Comparison of ENCODE assay signal across 9 cellular contexts in the genomic region with DNA sequence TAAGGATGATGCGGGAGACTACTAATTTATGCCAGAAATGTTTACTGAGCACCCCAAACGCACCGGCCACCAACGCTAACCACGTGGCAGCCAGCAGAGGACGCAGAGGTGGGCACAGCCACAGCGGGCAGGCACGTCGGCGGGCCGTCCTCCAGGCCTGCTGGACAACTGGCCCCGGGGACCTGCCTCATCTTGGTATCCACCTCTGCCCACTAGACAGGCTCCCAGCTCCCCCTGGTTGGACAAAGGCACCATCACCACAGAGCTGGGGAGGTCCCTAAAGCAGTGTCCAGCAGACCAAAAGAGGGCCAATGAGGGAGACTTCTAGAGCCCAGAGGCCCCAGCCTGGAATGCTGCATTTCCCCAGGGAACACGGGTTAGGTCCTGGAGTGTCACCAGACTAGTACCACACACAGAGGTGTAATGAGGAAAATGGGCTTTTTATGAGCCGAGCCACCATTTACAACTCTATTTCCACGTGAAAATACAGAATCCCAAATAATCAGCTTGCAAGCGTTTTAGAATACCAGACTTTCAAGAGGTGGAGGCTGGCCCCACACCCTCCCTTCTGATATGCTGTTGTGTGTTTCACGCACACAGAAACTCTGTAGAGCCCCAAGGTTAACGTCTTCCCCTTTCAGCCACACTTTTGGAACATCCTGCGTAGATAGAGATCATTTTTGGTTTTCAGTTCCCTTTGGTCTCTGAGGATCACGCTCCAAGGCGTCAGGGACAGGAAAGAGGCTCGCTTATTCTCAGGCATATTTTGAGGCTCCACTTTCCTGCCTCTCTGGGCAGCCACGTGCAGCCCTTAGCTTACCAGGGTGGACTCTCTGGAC. TPM values are rescaled to one million over a fixed set of nuclear protein-coding genes. Genes with fewer than 3 reads are reported as not detected.
DNase-seq lines count a peak whose midpoint lies in the region; ATAC-seq, FAIRE-seq and TF ChIP-seq lines count a peak whose summit lies in the region.
"Had no signal": no experiment of that assay in that cellular context is flagged by ENCODE, and none has a peak within 500 bp of the region (broad histone marks: within the 10 kb centered on the region; RNA-seq: fewer than 3 reads in every experiment).

No MANE protein-coding gene starts in this region.

- DNase-seq in GM12865 (ENCODE audit: low read depth) (peak; percentile 93), GM12878 (ENCODE audit: low read depth, low spot score) (peak; percentile 95), superior temporal gyrus (ENCODE audit: extremely low spot score) (no peak), D341Med (ENCODE audit: low spot score) (no peak)

- peak overlapping the region; percentile 97 for H3K9ac ChIP-seq in GM12878 (ENCODE audit: control insufficient read depth, insufficient read depth, low read length)

- peaks cover 86% of the 10 kb centered on the region for H3K4me1 ChIP-seq in GM12878 (ENCODE audit: control insufficient read depth, insufficient read depth, low read length)

- 30% methylated on average over 23 of the region's 23 CpGs for WGBS in GM12878 (ENCODE audit: insufficient coverage, insufficient replicate concordance, low lambda C conversion rate, missing lambda C conversion rate)

- SMC1A ChIA-PET in GM12878 (lab: Charles Lee; ENCODE audit: uncharacterized antibody, unreplicated experiment), result interaction anchor here (0.9 to 2.6 kb wide), 8 partner anchors 17 to 308 kb away, joined by 3 to 9 read pairs (median 4); no protein-coding TSS in a partner anchor

- intact Hi-C loops in GM12878 (cut with micrococcal nuclease; ENCODE audit: unreplicated experiment), result loop anchor here (1.0 kb wide), 1 partner anchor 21 kb away; no protein-coding TSS in a partner anchor

- POLR2A ChIA-PET in GM12878 (lab: Charles Lee), result interaction anchor here (4.8 to 8.5 kb wide), 2 partner anchors 19 to 26 kb away, joined by 32 to 85 read pairs; no protein-coding TSS in a partner anchor

- H2AFZ ChIP-seq in GM12878 (ENCODE audit: control insufficient read depth, low read depth, low read length), result no peak overlapping the region

- no peaks in the 10 kb centered on the region; a peak in 1 of 4 replicates for H3K36me3 ChIP-seq in GM12878 (ENCODE audit: control insufficient read depth in 2 of 2, insufficient read depth in 2 of 2, low read length in 1 of 2)

- BruUV-seq in GM12878 (replicated peaks; lab: Mats Ljungman, UMichigan), result TSS peak; percentile 64

- in situ Hi-C loops in GM12878 (cut with MboI), result no loop called here

- H3K27ac ChIP-seq in GM12878 (ENCODE audit: control insufficient read depth, insufficient read depth), result peak overlapping the region; percentile 100
- H3K27ac ChIP-seq: coronary artery had no signal

- CTCF ChIA-PET in GM12878 (lab: Yijun Ruan, JAX), result interaction anchor here (2.3 to 7.9 kb wide), 5 partner anchors 12 to 279 kb away, joined by 16 to 70 read pairs (median 34); a partner anchor contains a TSS

- TF ChIP-seq POLR2A in GM12878 (IDR thresholded peaks at IDR 0.05; ENCODE audit: low read depth, low read length), result peak; percentile 41

- no peaks in the 10 kb centered on the region for H4K20me1 ChIP-seq in GM12878 (ENCODE audit: control insufficient read depth, insufficient read depth)

- no peak; the same call in 1 of the 2 replicates for TF ChIP-seq RAD21 in GM12878 (IDR thresholded peaks at IDR 0.05; ENCODE audit: insufficient read depth, low read depth, low read length)

- H3K27me3 ChIP-seq in GM12878 (replicated peaks in 1 of 2; ENCODE audit: control insufficient read depth in 2 of 2, insufficient read depth in 2 of 2, low read length in 1 of 2), result no peaks in the 10 kb centered on the region

- peak overlapping the region; percentile 95 for H3K4me2 ChIP-seq in GM12878 (ENCODE audit: control insufficient read depth, insufficient read depth)

- RAD21 ChIA-PET in GM12878 (lab: Charles Lee; ENCODE audit: unreplicated experiment), result interaction anchor here (0.9 to 8.8 kb wide), 7 partner anchors 11 to 278 kb away, joined by 3 to 77 read pairs (median 6); a partner anchor contains a TSS

- H3K9me3 ChIP-seq in GM12878 (replicated peaks; ENCODE audit: control insufficient read depth, insufficient read depth, low read length), result no peaks in the 10 kb centered on the region; the same call in 2 of the 3 replicates

- ATAC-seq in GM21360 (IDR thresholded peaks at IDR 0.05; ENCODE audit: unreplicated experiment) (peak; percentile 46), HG03457 (IDR thresholded peaks at IDR 0.05; ENCODE audit: unreplicated experiment) (peak; percentile 34), GM12878 (peak; percentile 64), GM19324 (IDR thresholded peaks at IDR 0.05; ENCODE audit: low FRiP score, unreplicated experiment) (no peak), HG02840 (IDR thresholded peaks at IDR 0.05; ENCODE audit: low FRiP score, unreplicated experiment) (no peak)

- TF ChIP-seq CTCF in GM12865 (IDR thresholded peaks at IDR 0.05; ENCODE audit: insufficient read depth, low read depth, low read length, missing control alignments) (no peak), GM12878 (IDR thresholded peaks at IDR 0.05 in 2 of 3, conservative IDR thresholded peaks at IDR 0.05 in 1 of 3; ENCODE audit: control insufficient read depth in 2 of 3, extremely low read depth in 1 of 3, insufficient read depth in 1 of 3, low read depth in 3 of 3, low read length in 3 of 3) (no peak)

- peaks cover 25% of the 10 kb centered on the region for H3K79me2 ChIP-seq in GM12878 (ENCODE audit: control insufficient read depth, insufficient read depth, low read length)

- H3K4me3 ChIP-seq in GM12865 (ENCODE audit: low read depth, low read length) (peak overlapping the region; percentile 21), GM12878 (peak overlapping the region; percentile 63)
- H3K4me3 ChIP-seq: coronary artery had no signal

- TF ChIP-seq EP300 in GM12878 (IDR thresholded peaks at IDR 0.05; ENCODE audit: borderline replicate concordance in 1 of 2, control insufficient read depth in 1 of 2, low read depth in 2 of 2, low read length in 2 of 2), result peak; percentile 99 to 100

- FAIRE-seq in GM12878 (lab: Jason Lieb, UNC), result peak; percentile 86

TF ChIP-seq in GM12878, 131 proteins besides CTCF, POLR2A, EP300 and RAD21 (continues in another document):
- TF ChIP-seq IRF4 (IDR thresholded peaks at IDR 0.05; ENCODE audit: low read depth, low read length) (peak; percentile 91), CBX3 (IDR thresholded peaks at IDR 0.05; ENCODE audit: borderline replicate concordance, low read depth) (no peak), SREBF2 (IDR thresholded peaks at IDR 0.05; ENCODE audit: low read length) (no peak), PML (IDR thresholded peaks at IDR 0.05; ENCODE audit: low read length) (peak; percentile 77; the same call in 1 of the 2 replicates), KDM1A (IDR thresholded peaks at IDR 0.05; ENCODE audit: borderline replicate concordance) (no peak), TCF12 (IDR thresholded peaks at IDR 0.05; ENCODE audit: low read depth, low read length) (peak; percentile 77), EZH2 (IDR thresholded peaks at IDR 0.05; ENCODE audit: borderline replicate concordance, control insufficient read depth, low read depth, low read length) (no peak)
- TF ChIP-seq, protein P1, sequence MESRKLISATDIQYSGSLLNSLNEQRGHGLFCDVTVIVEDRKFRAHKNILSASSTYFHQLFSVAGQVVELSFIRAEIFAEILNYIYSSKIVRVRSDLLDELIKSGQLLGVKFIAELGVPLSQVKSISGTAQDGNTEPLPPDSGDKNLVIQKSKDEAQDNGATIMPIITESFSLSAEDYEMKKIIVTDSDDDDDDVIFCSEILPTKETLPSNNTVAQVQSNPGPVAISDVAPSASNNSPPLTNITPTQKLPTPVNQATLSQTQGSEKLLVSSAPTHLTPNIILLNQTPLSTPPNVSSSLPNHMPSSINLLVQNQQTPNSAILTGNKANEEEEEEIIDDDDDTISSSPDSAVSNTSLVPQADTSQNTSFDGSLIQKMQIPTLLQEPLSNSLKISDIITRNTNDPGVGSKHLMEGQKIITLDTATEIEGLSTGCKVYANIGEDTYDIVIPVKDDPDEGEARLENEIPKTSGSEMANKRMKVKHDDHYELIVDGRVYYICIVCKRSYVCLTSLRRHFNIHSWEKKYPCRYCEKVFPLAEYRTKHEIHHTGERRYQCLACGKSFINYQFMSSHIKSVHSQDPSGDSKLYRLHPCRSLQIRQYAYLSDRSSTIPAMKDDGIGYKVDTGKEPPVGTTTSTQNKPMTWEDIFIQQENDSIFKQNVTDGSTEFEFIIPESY (IDR thresholded peaks at IDR 0.05), result 0 out of 2 replicates have a peak, but pooled peaks have one; percentile 10

RNA-seq across cellular contexts. Expression of a gene that starts 23.7 kb away (rescaled TPM):
- 36.6 and 37.1 TPM in 2 replicates for total RNA-seq in GM12878 (2013; cell fraction: nucleolus; rRNA removed)
- total RNA-seq in GM12878 (2014; rRNA removed), result 166 and 179 TPM in 2 replicates
- total RNA-seq in GM12878 (2014; rRNA removed; fragmentation: Illumina TruSeq; extraction: Trizol), result 56.4 and 65.9 TPM in 2 replicates
- 126 and 131 TPM in 2 replicates for total RNA-seq in GM12878 (2021)
- polyA plus RNA-seq in GM12878 (2011; ENCODE audit: low read depth), result 51.7 TPM
- polyA plus RNA-seq in GM12878 (2011; rRNA removed), result 79.3 and 145 TPM in 2 replicates
- 332 and 398 TPM in 2 replicates for polyA plus RNA-seq in GM12878 (2011; cell fraction: cytosol; rRNA removed)
- polyA plus RNA-seq in GM12878 (2011; cell fraction: nucleus; rRNA removed), result 195 and 197 TPM in 2 replicates
- 71.3 and 110 TPM in 2 replicates for polyA plus RNA-seq in GM12878 (2012)
- 30.8 and 38.9 TPM in 2 replicates for polyA plus RNA-seq in GM12878 (2014; fragmentation: Illumina TruSeq; extraction: Trizol)
- polyA plus RNA-seq in GM12878 (2014; fragmentation: Nextera tagmentation; extraction: Ambion mirVana), result 10 to 100 TPM in 1 of 2 experiments, 1 to 10 TPM in 1; 7.9 to 16.9 TPM
- 241 and 247 TPM in 2 replicates for polyA plus RNA-seq in GM12878 (2014; rRNA removed)
- 100 to 1,000 TPM; 186 to 203 TPM for polyA plus RNA-seq in GM12878 (2016; fragmentation: Nextera tagmentation; extraction: Ambion mirVana)
- polyA minus RNA-seq in GM12878 (2011; rRNA and poly(A)+ RNA removed), result 35.4 and 90.0 TPM in 2 replicates
- 31.7 and 32.0 TPM in 2 replicates for polyA minus RNA-seq in GM12878 (2011; cell fraction: cytosol; rRNA and poly(A)+ RNA removed)
- 8.3 and 16.3 TPM in 2 replicates for polyA minus RNA-seq in GM12878 (2011; cell fraction: nucleus; rRNA and poly(A)+ RNA removed)

Comparison
In these comparisons a context has a peak if more than half of its experiments do, and no peak if none do; other contexts are left out.
1. DNase-seq: peak in GM12865 (single experiment) and GM12878 (single experiment); none in superior temporal gyrus (single experiment) and D341Med (single experiment).
2. ATAC-seq: peak in GM21360 (single experiment), HG03457 (single experiment) and GM12878 (single experiment); none in GM19324 (single experiment) and HG02840 (single experiment).